In genomic region chr13:27654059-27654458, GRCh38 we compare ENCODE assay signal across 31 cellular contexts. TPM values are rescaled to one million over a fixed set of nuclear protein-coding genes. Genes with fewer than 3 reads are reported as not detected.
DNase-seq lines count a peak whose midpoint lies in the region; ATAC-seq and TF ChIP-seq lines count a peak whose summit lies in the region.
"Had no signal": no experiment of that assay in that cellular context is flagged by ENCODE, and none has a peak within 500 bp of the region (broad histone marks: within the 10 kb centered on the region; RNA-seq: fewer than 3 reads in every experiment).

No MANE protein-coding gene starts in this region.

- H3K4me1 ChIP-seq in left lung, result no peaks in the 10 kb centered on the region
- H3K4me1 ChIP-seq: BE2C; BLaER1; BLaER1 treated with 17β-estradiol and CSF1 and Interleukin-3, amounts not matched to agents 10 nM and 100 nM had no signal

- TF ChIP-seq CTCF in left lung (IDR thresholded peaks at IDR 0.05), result no peak

- DNase-seq in fibroblast of gingiva (ENCODE audit: low read depth), result peak; percentile 14
- DNase-seq in left lung, result no peak
- DNase-seq in sciatic nerve (ENCODE audit: low spot score), result no peak
- DNase-seq in NOMO-1 treated with dmso at 0.1 percent for 144 hours (lab: John Stamatoyannopoulos, UW; ENCODE audit: unreplicated experiment), result no peak
- DNase-seq in NCI-H510A treated with DMSO at 0.1 percent for 48 hours (lab: John Stamatoyannopoulos, UW), result no peak
- DNase-seq: 8988T; ACHN; AML-193; BE2C; C1 segment of cervical spinal cord; Caco-2; Calu3; CD4-positive, alpha-beta memory T cell; CD4-positive, alpha-beta T cell; CD4-positive, CD25-positive, alpha-beta regulatory T cell; CD8-positive, alpha-beta memory T cell; CD8-positive, alpha-beta T cell; COR-L47; DMS 273 treated with DMSO at 0.1 percent for 48 hours; DMS153; DMS53; DMS79; DMS79 treated with DMSO at 0.1 percent for 48 hours; DND-41; EL had no signal

- peak overlapping the region in 1 of 2 donors; percentile 27 for H3K27ac ChIP-seq in left lung
- H3K27ac ChIP-seq: 22Rv1; A549; BLaER1; BLaER1 treated with 17β-estradiol and CSF1 and Interleukin-3, amounts not matched to agents 10 nM and 100 nM; C4-2B had no signal

- H3K27me3 ChIP-seq in left lung, result no peaks in the 10 kb centered on the region
- H3K27me3 ChIP-seq: BE2C; BLaER1; BLaER1 treated with 17β-estradiol and CSF1 and Interleukin-3, amounts not matched to agents 10 nM and 100 nM had no signal

- peaks cover 0 to 33% of the 10 kb centered on the region in 2 donors for H3K36me3 ChIP-seq in left lung

- H3K9me3 ChIP-seq in left lung, result peaks cover 0 to 18% of the 10 kb centered on the region in 2 donors

- ATAC-seq in left lung (peak; percentile 37), sciatic nerve (peak; percentile 55), GM21717 (IDR thresholded peaks at IDR 0.05; ENCODE audit: unreplicated experiment) (no peak)
- ATAC-seq: A549; CD8-positive, alpha-beta T cell had no signal

- intact Hi-C loops in left lung (cut with DNase I), result no loop called here
- intact Hi-C loops in sciatic nerve (cut with DNase I), result no loop called here

- no peak overlapping the region for H3K4me3 ChIP-seq in left lung
- H3K4me3 ChIP-seq: A549; BLaER1; BLaER1 treated with 17β-estradiol and CSF1 and Interleukin-3, amounts not matched to agents 10 nM and 100 nM had no signal

RNA-seq across cellular contexts. Expression of gene POLR1D, which starts 32.4 kb away (rescaled TPM):
- total RNA-seq in left lung, result 100 to 1,000 TPM; 100 to 121 TPM
- total RNA-seq in sciatic nerve, result 84.7 TPM

RNA-seq across cellular contexts. Expression of gene LNX2, which starts 33.7 kb away (rescaled TPM):
- total RNA-seq in left lung (10 to 100 TPM; 24.8 to 25.9 TPM), sciatic nerve (10.1 TPM)
